ENCODE assay signal across 20 cellular contexts in the genomic region with DNA sequence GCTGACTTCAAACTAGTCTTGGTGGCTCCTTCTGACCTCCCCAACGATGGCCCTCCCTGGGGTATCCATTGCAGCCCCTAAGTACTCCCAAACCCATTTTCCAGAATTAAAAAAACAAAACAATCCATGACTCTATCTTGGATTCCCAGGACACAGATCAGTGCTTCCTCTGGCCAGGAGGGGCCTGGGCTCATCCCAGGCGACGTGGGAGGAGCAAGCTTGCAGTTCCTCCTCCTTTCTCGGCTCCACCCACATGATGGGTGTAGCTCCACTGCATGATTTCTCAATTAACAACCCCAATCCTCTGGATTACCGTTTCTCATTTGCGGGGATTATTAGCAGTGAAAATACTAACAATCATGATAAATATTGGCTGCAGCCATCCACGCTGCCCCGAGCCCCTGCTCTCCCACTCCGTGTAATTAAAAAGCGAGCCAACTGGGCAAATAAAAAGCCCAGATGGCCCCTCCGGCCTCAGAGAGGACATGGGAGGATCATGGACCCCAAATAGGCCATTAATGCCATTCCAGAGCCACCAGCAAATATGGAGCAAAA. TPM values are rescaled to one million over a fixed set of nuclear protein-coding genes. Genes with fewer than 3 reads are reported as not detected.
DNase-seq lines count a peak whose midpoint lies in the region; ATAC-seq lines count a peak whose summit lies in the region.
"Had no signal": no experiment of that assay in that cellular context is flagged by ENCODE, and none has a peak within 500 bp of the region (broad histone marks: within the 10 kb centered on the region; RNA-seq: fewer than 3 reads in every experiment).

No MANE protein-coding gene starts in this region.

- no peak overlapping the region for H3K4me3 ChIP-seq in effector memory CD4-positive, alpha-beta T cell (ENCODE audit: insufficient read depth, low read depth, low read length, poor library complexity, severe bottlenecking)
- H3K4me3 ChIP-seq: gastrocnemius medialis, PC-9, thyroid gland had no signal

- no peaks in the 10 kb centered on the region for H3K4me1 ChIP-seq in effector memory CD4-positive, alpha-beta T cell (ENCODE audit: control insufficient read depth, insufficient read depth, low read length, poor library complexity, severe bottlenecking)
- H3K4me1 ChIP-seq: gastrocnemius medialis, thyroid gland had no signal

- ATAC-seq in GM19324 (IDR thresholded peaks at IDR 0.05; ENCODE audit: low FRiP score, unreplicated experiment), result no peak
- ATAC-seq: activated CD8-positive, alpha-beta memory T cell treated with anti-CD3 and anti-CD28 coated beads, Interleukin-2, amount 10 ng/mL, durations not matched to agents 7 days and 5 days; esophagus mucosa; gastrocnemius medialis had no signal

- no peaks in the 10 kb centered on the region for H3K36me3 ChIP-seq in effector memory CD4-positive, alpha-beta T cell (ENCODE audit: control insufficient read depth, insufficient read depth, low read length)
- H3K36me3 ChIP-seq: gastrocnemius medialis, thyroid gland had no signal

- no peaks in the 10 kb centered on the region for H3K27me3 ChIP-seq in effector memory CD4-positive, alpha-beta T cell (replicated peaks; ENCODE audit: control insufficient read depth, insufficient read depth, low read length, poor library complexity, severe bottlenecking)
- H3K27me3 ChIP-seq: gastrocnemius medialis, thyroid gland had no signal

- H3K9me3 ChIP-seq in effector memory CD4-positive, alpha-beta T cell (ENCODE audit: control insufficient read depth, low read length), result no peaks in the 10 kb centered on the region
- H3K9me3 ChIP-seq: gastrocnemius medialis, thyroid gland had no signal

- no peak overlapping the region for H3K27ac ChIP-seq in effector memory CD4-positive, alpha-beta T cell (ENCODE audit: insufficient read depth, low read length, poor library complexity, severe bottlenecking)
- H3K27ac ChIP-seq in caudate nucleus (ENCODE audit: low read depth, low read length), result no peak overlapping the region
- H3K27ac ChIP-seq: gastrocnemius medialis, PC-9, thyroid gland had no signal

- peak; percentile 9 for DNase-seq in activated effector memory CD4-positive, alpha-beta T cell treated with anti-CD3 and anti-CD28 coated beads, Interleukin-2, amount 50 U/mL, for 16 hours
- DNase-seq in activated effector memory CD4-positive, alpha-beta T cell treated with Interleukin-2 at 50 U/mL for 16 hours, result no peak
- DNase-seq in RPMI7951 (ENCODE audit: low read depth), result peak; percentile 19
- peak; percentile 88 for DNase-seq in iPS-NIHi7 (ENCODE audit: extremely low spot score)
- DNase-seq in effector memory CD4-positive, alpha-beta T cell, result no peak
- no peak for DNase-seq in caudate nucleus (lab: John Stamatoyannopoulos, UW)
- DNase-seq in NCI-H1417 (lab: John Stamatoyannopoulos, UW), result no peak
- DNase-seq: activated CD4-positive, alpha-beta T cell treated with anti-CD3 and anti-CD28 coated beads, Interleukin-2, amount 10 ng/mL, durations not matched to agents 7 days and 5 days; activated CD8-positive, alpha-beta memory T cell treated with anti-CD3 and anti-CD28 coated beads, Interleukin-2, amount 10 ng/mL, durations not matched to agents 7 days and 5 days; activated naive CD8-positive, alpha-beta T cell treated with anti-CD3 and anti-CD28 coated beads, Interleukin-2, amount 10 ng/mL, durations not matched to agents 7 days and 5 days; effector CD8-positive, alpha-beta T cell; gastrocnemius medialis; HFFc6; NCI-H187; PC-9; stimulated activated CD4-positive, alpha-beta T cell treated with anti-CD3 and anti-CD28 coated beads, Interleukin-4, amount 100 ng/mL, for 4 hours; thyroid gland had no signal

RNA-seq across cellular contexts. Expression of a gene that starts 46.4 kb away (rescaled TPM):
- total RNA-seq in RPMI7951 (2014; rRNA removed; shearing (Covaris generic)), result 1.1 and 1.6 TPM in 2 replicates
- total RNA-seq: myocyte had no signal

Comparison
In these comparisons a context has a peak if more than half of its experiments do, and no peak if none do; other contexts are left out.
1. DNase-seq: peak in activated effector memory CD4-positive, alpha-beta T cell treated with anti-CD3 and anti-CD28 coated beads, Interleukin-2, amount 50 U/mL, for 16 hours (single experiment), RPMI7951 (single experiment) and iPS-NIHi7 (single experiment); none in activated effector memory CD4-positive, alpha-beta T cell treated with Interleukin-2 at 50 U/mL for 16 hours (single experiment), effector memory CD4-positive, alpha-beta T cell (0 of 3), caudate nucleus (0 of 61) and NCI-H1417 (0 of 3).